ENCODE assay signal across 18 cellular contexts in the genomic region with DNA sequence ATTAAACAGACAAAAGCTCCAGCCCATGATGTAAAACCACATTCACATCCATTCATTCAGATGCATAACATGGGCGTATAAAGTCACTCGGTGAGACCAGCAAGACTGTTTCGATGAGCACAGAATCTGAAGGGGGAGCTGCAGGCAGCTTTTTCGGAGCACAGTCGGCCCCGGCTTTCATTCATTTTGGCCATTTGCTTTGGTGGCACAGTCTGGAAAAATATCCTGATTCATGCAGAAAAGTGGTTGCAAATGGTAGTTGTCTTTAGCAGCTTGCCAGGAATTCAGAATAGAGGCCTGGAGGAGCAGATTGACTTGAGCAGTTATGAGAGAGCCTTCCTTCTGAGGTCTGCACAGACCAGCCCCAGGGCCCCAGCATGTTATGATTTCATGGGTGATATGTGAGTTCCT. TPM values are rescaled to one million over a fixed set of nuclear protein-coding genes. Genes with fewer than 3 reads are reported as not detected.
DNase-seq lines count a peak whose midpoint lies in the region; ATAC-seq and TF ChIP-seq lines count a peak whose summit lies in the region.
"Had no signal": no experiment of that assay in that cellular context is flagged by ENCODE, and none has a peak within 500 bp of the region (broad histone marks: within the 10 kb centered on the region; RNA-seq: fewer than 3 reads in every experiment).

No MANE protein-coding gene starts in this region.

- CTCF ChIA-PET in activated CD4-positive, alpha-beta T cell treated with anti-CD3 and anti-CD28 coated beads, Interleukin-2, amount 10 ng/mL, durations not matched to agents 7 days and 5 days (lab: Charles Lee) = interaction anchor here (0.6 to 2.2 kb wide), 8 partner anchors 9 to 435 kb away, joined by 3 to 7 read pairs (median 4); no protein-coding TSS in a partner anchor

- H3K9me3 Mint-ChIP-seq in activated CD4-positive, alpha-beta T cell treated with anti-CD3 and anti-CD28 coated beads, Interleukin-2, amount 10 ng/mL, durations not matched to agents 7 days and 5 days = no peaks in the 10 kb centered on the region
- no peaks in the 10 kb centered on the region for H3K9me3 Mint-ChIP-seq in activated T-helper 17 cell treated with anti-CD3 and anti-CD28 coated beads, Interleukin-2, amount 50 U/mL, for 72 hours
- no peaks in the 10 kb centered on the region for H3K9me3 Mint-ChIP-seq in stimulated activated effector memory CD8-positive, alpha-beta T cell treated with anti-CD3 and anti-CD28 coated beads, Interleukin-12 subunit alpha, Interleukin-12 subunit beta, amount 100 ng/mL, for 72 hours

- peaks cover 53% of the 10 kb centered on the region for H3K4me1 Mint-ChIP-seq in activated CD4-positive, alpha-beta T cell treated with anti-CD3 and anti-CD28 coated beads, Interleukin-2, amount 10 ng/mL, durations not matched to agents 7 days and 5 days
- H3K4me1 Mint-ChIP-seq in activated T-helper 17 cell treated with anti-CD3 and anti-CD28 coated beads, Interleukin-2, amount 50 U/mL, for 72 hours = peaks cover 33% of the 10 kb centered on the region
- H3K4me1 Mint-ChIP-seq in stimulated activated effector memory CD8-positive, alpha-beta T cell treated with anti-CD3 and anti-CD28 coated beads, Interleukin-12 subunit alpha, Interleukin-12 subunit beta, amount 100 ng/mL, for 72 hours = peaks cover 62% of the 10 kb centered on the region

- H3K4me3 ChIP-seq in fibroblast of the aortic adventitia (ENCODE audit: low read depth, low read length) = no peak overlapping the region
- H3K4me3 ChIP-seq: body of pancreas, ovary had no signal

- POLR2A ChIA-PET in activated CD4-positive, alpha-beta T cell treated with anti-CD3 and anti-CD28 coated beads, Interleukin-2, amount 10 ng/mL, durations not matched to agents 7 days and 5 days (lab: Charles Lee) = no interaction called here

- no peaks in the 10 kb centered on the region for H3K27me3 Mint-ChIP-seq in activated CD4-positive, alpha-beta T cell treated with anti-CD3 and anti-CD28 coated beads, Interleukin-2, amount 10 ng/mL, durations not matched to agents 7 days and 5 days
- no peaks in the 10 kb centered on the region for H3K27me3 Mint-ChIP-seq in activated T-helper 17 cell treated with anti-CD3 and anti-CD28 coated beads, Interleukin-2, amount 50 U/mL, for 72 hours

- H3K36me3 Mint-ChIP-seq in activated CD4-positive, alpha-beta T cell treated with anti-CD3 and anti-CD28 coated beads, Interleukin-2, amount 10 ng/mL, durations not matched to agents 7 days and 5 days (ENCODE audit: low read depth) = peaks cover 51% of the 10 kb centered on the region
- H3K36me3 Mint-ChIP-seq in activated T-helper 17 cell treated with anti-CD3 and anti-CD28 coated beads, Interleukin-2, amount 50 U/mL, for 72 hours (ENCODE audit: low read depth) = peaks cover 93% of the 10 kb centered on the region
- peaks cover 100% of the 10 kb centered on the region for H3K36me3 Mint-ChIP-seq in stimulated activated effector memory CD8-positive, alpha-beta T cell treated with anti-CD3 and anti-CD28 coated beads, Interleukin-12 subunit alpha, Interleukin-12 subunit beta, amount 100 ng/mL, for 72 hours

- peak overlapping the region; percentile 58 for H3K27ac Mint-ChIP-seq in activated CD4-positive, alpha-beta T cell treated with anti-CD3 and anti-CD28 coated beads, Interleukin-2, amount 10 ng/mL, durations not matched to agents 7 days and 5 days
- peak overlapping the region; percentile 68 for H3K27ac Mint-ChIP-seq in activated T-helper 17 cell treated with anti-CD3 and anti-CD28 coated beads, Interleukin-2, amount 50 U/mL, for 72 hours
- H3K27ac Mint-ChIP-seq in stimulated activated effector memory CD8-positive, alpha-beta T cell treated with anti-CD3 and anti-CD28 coated beads, Interleukin-12 subunit alpha, Interleukin-12 subunit beta, amount 100 ng/mL, for 72 hours = peak overlapping the region; percentile 91

- no peak for TF ChIP-seq POLR2A in erythroblast (IDR thresholded peaks at IDR 0.05; ENCODE audit: low read length)

- no peak for TF ChIP-seq CTCF in fibroblast of the aortic adventitia (IDR thresholded peaks at IDR 0.05; ENCODE audit: insufficient read depth, low read length)

- DNase-seq in activated CD4-positive, alpha-beta T cell treated with anti-CD3 and anti-CD28 coated beads, Interleukin-2, amount 10 ng/mL, durations not matched to agents 7 days and 5 days = no peak
- no peak for DNase-seq in activated CD4-positive, alpha-beta T cell treated with anti-CD3 and anti-CD28 coated beads, Interleukin-2, amount 50 U/mL, for 1 hour
- peak; percentile 36 for DNase-seq in fibroblast of the aortic adventitia (ENCODE audit: low read depth)
- no peak for DNase-seq in stimulated activated effector memory CD8-positive, alpha-beta T cell treated with anti-CD3 and anti-CD28 coated beads, Interleukin-12 subunit alpha, Interleukin-12 subunit beta, amount 100 ng/mL, for 72 hours (ENCODE audit: low spot score in 2 of 2)
- DNase-seq in medulla oblongata (ENCODE audit: extremely low spot score) = no peak
- no peak for DNase-seq in erythroblast (lab: John Stamatoyannopoulos, UW)
- DNase-seq: activated CD8-positive, alpha-beta memory T cell treated with anti-CD3 and anti-CD28 coated beads, Interleukin-2, amount 50 U/mL, for 4 hours; body of pancreas; KBM-7; mesenchymal stem cell; NCI-H146; NCI-H774; ovary; T1000; trophoblast cell had no signal

- ATAC-seq in activated T-helper 17 cell treated with anti-CD3 and anti-CD28 coated beads, Interleukin-2, amount 50 U/mL, for 72 hours (replicated peaks) = no peak
- no peak for ATAC-seq in stimulated activated effector memory CD8-positive, alpha-beta T cell treated with anti-CD3 and anti-CD28 coated beads, Interleukin-12 subunit alpha, Interleukin-12 subunit beta, amount 100 ng/mL, for 72 hours
- no peak for ATAC-seq in HG03159 (IDR thresholded peaks at IDR 0.05; ENCODE audit: unreplicated experiment)
- ATAC-seq: body of pancreas had no signal

- H3K4me3 Mint-ChIP-seq in activated CD4-positive, alpha-beta T cell treated with anti-CD3 and anti-CD28 coated beads, Interleukin-2, amount 10 ng/mL, durations not matched to agents 7 days and 5 days = no peak overlapping the region
- peak overlapping the region; percentile 36 for H3K4me3 Mint-ChIP-seq in activated T-helper 17 cell treated with anti-CD3 and anti-CD28 coated beads, Interleukin-2, amount 50 U/mL, for 72 hours
- peak overlapping the region; percentile 55 for H3K4me3 Mint-ChIP-seq in stimulated activated effector memory CD8-positive, alpha-beta T cell treated with anti-CD3 and anti-CD28 coated beads, Interleukin-12 subunit alpha, Interleukin-12 subunit beta, amount 100 ng/mL, for 72 hours

RNA-seq across cellular contexts. Expression of gene ARID5A, which starts 11.2 kb away (rescaled TPM):
- total RNA-seq in activated CD4-positive, alpha-beta T cell treated with anti-CD3 and anti-CD28 coated beads, Interleukin-2, amount 10 ng/mL, durations not matched to agents 7 days and 5 days = 10 to 100 TPM; 47.2 to 50.5 TPM
- 100 to 1,000 TPM; 181 to 252 TPM for total RNA-seq in activated T-helper 17 cell treated with anti-CD3 and anti-CD28 coated beads, Interleukin-2, amount 50 U/mL, for 72 hours
- total RNA-seq in fibroblast of the aortic adventitia (ENCODE audit: low replicate concordance) = 7.8 and 8.3 TPM in 2 replicates

RNA-seq across cellular contexts. Expression of gene NEURL3, which starts 42.6 kb away (rescaled TPM):
- under 1 TPM; 0.22 to 0.27 TPM for total RNA-seq in activated CD4-positive, alpha-beta T cell treated with anti-CD3 and anti-CD28 coated beads, Interleukin-2, amount 10 ng/mL, durations not matched to agents 7 days and 5 days
- total RNA-seq in activated T-helper 17 cell treated with anti-CD3 and anti-CD28 coated beads, Interleukin-2, amount 50 U/mL, for 72 hours = 1 to 10 TPM in 1 of 2 donors, under 1 TPM in 1; 0.91 to 3.4 TPM
- total RNA-seq in fibroblast of the aortic adventitia (ENCODE audit: low replicate concordance) = not detected in 2 replicates
- total RNA-seq: A673, ovary had no signal
